9 cellular contexts compared by ENCODE assay signal in genomic region chr12:51846911-51847829, GRCh38. TPM values are rescaled to one million over a fixed set of nuclear protein-coding genes. Genes with fewer than 3 reads are reported as not detected.
DNase-seq lines count a peak whose midpoint lies in the region; ATAC-seq and TF ChIP-seq lines count a peak whose summit lies in the region.
"Had no signal": no experiment of that assay in that cellular context is flagged by ENCODE, and none has a peak within 500 bp of the region (broad histone marks: within the 10 kb centered on the region; RNA-seq: fewer than 3 reads in every experiment).

No MANE protein-coding gene starts in this region.

- TF ChIP-seq CTCF in chondrocyte (IDR thresholded peaks at IDR 0.05) = no peak
- TF ChIP-seq CTCF in lower lobe of right lung (IDR thresholded peaks at IDR 0.05) = no peak

- intact Hi-C loops in lower lobe of right lung (cut with DNase I) = no loop called here

- H3K27me3 Mint-ChIP-seq in T-cell = peaks cover 30 to 54% of the 10 kb centered on the region in 2 donors
- peaks cover 25% of the 10 kb centered on the region for H3K27me3 Mint-ChIP-seq in chondrocyte (ENCODE audit: low read depth)

- H3K27me3 ChIP-seq in lower lobe of right lung (ENCODE audit: low read depth) = peaks cover 58% of the 10 kb centered on the region

- peak overlapping the region; percentile 58 for H3K4me3 ChIP-seq in lower lobe of right lung

- H3K27ac ChIP-seq in lower lobe of right lung = peak overlapping the region; percentile 53
- H3K27ac ChIP-seq: neutrophil had no signal

- peaks cover 15 to 31% (median 26%) of the 10 kb centered on the region in 3 donors for H3K4me1 Mint-ChIP-seq in T-cell
- peaks cover 6% of the 10 kb centered on the region for H3K4me1 Mint-ChIP-seq in chondrocyte (ENCODE audit: low read depth)

- DNase-seq in DMS114 treated with DMSO at 0.1 percent for 48 hours (lab: John Stamatoyannopoulos, UW; ENCODE audit: unreplicated experiment) (peak; percentile 20), T-cell (peak in 17 of 34 experiments; percentile 7 to 54 (median 20)), chondrocyte (ENCODE audit: low spot score) (no peak), lower lobe of right lung (peak; percentile 56), SKM-1 (lab: John Stamatoyannopoulos, UW; ENCODE audit: unreplicated experiment) (no peak), MV-4-11 (lab: John Stamatoyannopoulos, UW) (no peak)
- DNase-seq in stimulated activated CD8-positive, alpha-beta memory T cell treated with anti-CD3 and anti-CD28 coated beads, Interleukin-15, amount 100 ng/mL, for 24 hours (ENCODE audit: low read depth) = peak; percentile 25

- H3K4me3 Mint-ChIP-seq in T-cell = peak overlapping the region; percentile 60 to 79 (median 73)
- H3K4me3 Mint-ChIP-seq in chondrocyte (ENCODE audit: unreplicated experiment) = peak overlapping the region; percentile 63

- no peaks in the 10 kb centered on the region for H3K36me3 ChIP-seq in lower lobe of right lung
- H3K36me3 ChIP-seq: neutrophil had no signal

- POLR2A ChIA-PET in T-cell (lab: Charles Lee) = no interaction called here

- peaks cover 41% of the 10 kb centered on the region for H3K4me1 ChIP-seq in lower lobe of right lung

- CTCF ChIA-PET in T-cell (lab: Charles Lee) = interaction anchor here in 1 of 2 donors (0.6 kb wide), 1 partner anchor 42 kb away, joined by 4 read pairs; no protein-coding TSS in a partner anchor

- no peaks in the 10 kb centered on the region for H3K9me3 Mint-ChIP-seq in T-cell
- H3K9me3 Mint-ChIP-seq in chondrocyte (ENCODE audit: low read depth) = no peaks in the 10 kb centered on the region

- H3K27ac Mint-ChIP-seq in T-cell (no peak overlapping the region), chondrocyte (ENCODE audit: unreplicated experiment) (no peak overlapping the region)

- H3K9me3 ChIP-seq in lower lobe of right lung = no peaks in the 10 kb centered on the region
- H3K9me3 ChIP-seq: neutrophil had no signal

- no peaks in the 10 kb centered on the region for H3K36me3 Mint-ChIP-seq in T-cell
- no peaks in the 10 kb centered on the region for H3K36me3 Mint-ChIP-seq in chondrocyte (ENCODE audit: low read depth)

- ATAC-seq in T-cell (replicated peaks in 1 of 4) = peak; percentile 65 to 77 (median 72)
- peak; percentile 48 to 59 for ATAC-seq in lower lobe of right lung
- no peak for ATAC-seq in GM21737 (IDR thresholded peaks at IDR 0.05; ENCODE audit: unreplicated experiment)

RNA-seq across cellular contexts. Expression of gene FIGNL2, which starts 1.3 kb away (rescaled TPM):
- 1 to 10 TPM; 1.3 to 2.0 (median 1.6) TPM for total RNA-seq in T-cell
- 0.26 to 0.30 TPM in 2 of 3 replicates, not detected in the other for total RNA-seq in chondrocyte
- 0.95 TPM for total RNA-seq in lower lobe of right lung

RNA-seq across cellular contexts. Expression of gene ANKRD33, which starts 40.7 kb away (rescaled TPM):
- total RNA-seq in T-cell (not detected), chondrocyte (not detected in 3 replicates), lower lobe of right lung (not detected)

Comparison
In these comparisons a context has a peak if more than half of its experiments do, and no peak if none do; other contexts are left out.
1. DNase-seq: peak in DMS114 treated with DMSO at 0.1 percent for 48 hours (single experiment), lower lobe of right lung (single experiment) and stimulated activated CD8-positive, alpha-beta memory T cell treated with anti-CD3 and anti-CD28 coated beads, Interleukin-15, amount 100 ng/mL, for 24 hours (single experiment); none in chondrocyte (single experiment), SKM-1 (single experiment) and MV-4-11 (single experiment).